Comparison of ENCODE assay signal across 15 cellular contexts in the genomic region with DNA sequence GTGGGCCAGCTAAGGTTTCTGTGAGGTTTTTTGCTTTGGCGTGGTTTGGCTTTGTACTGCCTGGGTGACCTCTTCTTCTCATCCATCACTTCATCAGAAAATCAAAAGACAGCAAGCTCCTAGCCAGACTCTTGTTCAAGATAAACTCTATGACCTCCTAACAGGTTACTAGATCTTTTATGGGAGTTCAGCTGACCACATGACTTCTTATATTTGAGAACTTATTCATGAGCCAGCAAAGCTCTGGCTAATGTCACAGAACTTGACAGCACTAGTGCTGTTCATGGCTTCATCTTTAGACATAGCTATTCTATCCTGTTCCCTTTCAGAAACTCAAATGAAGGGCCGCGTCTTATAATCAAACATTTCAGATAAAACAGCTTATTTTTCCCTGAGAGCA.
DNase-seq lines count a peak whose midpoint lies in the region; ATAC-seq, FAIRE-seq and TF ChIP-seq lines count a peak whose summit lies in the region.
"Had no signal": no experiment of that assay in that cellular context is flagged by ENCODE, and none has a peak within 500 bp of the region (broad histone marks: within the 10 kb centered on the region; RNA-seq: fewer than 3 reads in every experiment).

No MANE protein-coding gene starts in this region.

- peaks cover 53% of the 10 kb centered on the region for H3K4me1 ChIP-seq in cardiac muscle cell (ENCODE audit: low read depth)
- H3K4me1 ChIP-seq in left ventricle myocardium inferior: no peaks in the 10 kb centered on the region
- H3K4me1 ChIP-seq in H1 (replicated peaks in 1 of 4; ENCODE audit: control insufficient read depth in 3 of 4, insufficient read depth in 4 of 4, low read length in 3 of 4): peaks cover 0 to 14% (median 9%) of the 10 kb centered on the region in 4 experiments; a peak in 6 of 7 replicates
- H3K4me1 ChIP-seq in hepatocyte (ENCODE audit: insufficient read depth): no peaks in the 10 kb centered on the region

- H3K18ac ChIP-seq in H1 (ENCODE audit: extremely low read depth, low read length): no peak overlapping the region

- H3K36me3 ChIP-seq in cardiac muscle cell (no peaks in the 10 kb centered on the region), left ventricle myocardium inferior (no peaks in the 10 kb centered on the region), H1 (ENCODE audit: control insufficient read depth in 2 of 4, insufficient read depth in 4 of 4, low read length in 3 of 4) (no peaks in the 10 kb centered on the region), hepatocyte (replicated peaks; ENCODE audit: insufficient read depth, low read depth) (no peaks in the 10 kb centered on the region)
- H3K36me3 ChIP-seq: BLaER1 treated with 17β-estradiol and CSF1 and Interleukin-3, amounts not matched to agents 10 nM and 100 nM had no signal

- no peak overlapping the region for H3K4ac ChIP-seq in H1 (replicated peaks; ENCODE audit: insufficient read length, low read depth, low read length)

- H2AFZ ChIP-seq in H1 (ENCODE audit: low read length) (no peak overlapping the region), hepatocyte (no peak overlapping the region)

- WGBS in H1 (ENCODE audit: extremely low coverage in 1 of 2, insufficient coverage in 1 of 2, insufficient read length in 1 of 2, insufficient replicate concordance in 2 of 2, low coverage in 1 of 2, low lambda C conversion rate in 2 of 2, missing lambda C conversion rate in 1 of 2), 2 experiments: 84% methylated on average over 3 of the region's 3 CpGs; no CpG with 5 or more reads in 1 of the 2 experiments
- WGBS in hepatocyte (ENCODE audit: low lambda C conversion rate, missing lambda C conversion rate): 56% methylated on average over 3 of the region's 3 CpGs

- H4K5ac ChIP-seq in H1 (ENCODE audit: insufficient read length, low read depth, low read length): no peak overlapping the region

- H3K27ac ChIP-seq in cardiac muscle cell (peak overlapping the region; percentile 81), left ventricle myocardium inferior (replicated peaks) (no peak overlapping the region), H1 (ENCODE audit: low read depth, low read length) (no peak overlapping the region), hepatocyte (no peak overlapping the region)
- H3K27ac ChIP-seq: BLaER1 treated with 17β-estradiol and CSF1 and Interleukin-3, amounts not matched to agents 10 nM and 100 nM had no signal

- H3K9me3 ChIP-seq in cardiac muscle cell (ENCODE audit: low read depth): no peaks in the 10 kb centered on the region
- no peaks in the 10 kb centered on the region for H3K9me3 ChIP-seq in left ventricle myocardium inferior (replicated peaks)
- H3K9me3 ChIP-seq in H1 (ENCODE audit: insufficient read depth in 2 of 2, low read depth in 1 of 2, low read length in 1 of 2): no peaks in the 10 kb centered on the region
- no peaks in the 10 kb centered on the region for H3K9me3 ChIP-seq in hepatocyte (ENCODE audit: low read depth)
- H3K9me3 ChIP-seq: BLaER1 treated with 17β-estradiol and CSF1 and Interleukin-3, amounts not matched to agents 10 nM and 100 nM had no signal

- H3K4me2 ChIP-seq in H1 (ENCODE audit: insufficient read depth in 1 of 2, low read depth in 2 of 2, low read length in 2 of 2): no peak overlapping the region
- no peak overlapping the region for H3K4me2 ChIP-seq in hepatocyte
- H3K4me2 ChIP-seq: BLaER1 treated with 17β-estradiol and CSF1 and Interleukin-3, amounts not matched to agents 10 nM and 100 nM had no signal

- no peak for TF ChIP-seq POLR2A in H1 (IDR thresholded peaks at IDR 0.05; ENCODE audit: control extremely low read depth in 1 of 2, low read depth in 2 of 2, low read length in 2 of 2)

- H4K8ac ChIP-seq in H1 (ENCODE audit: extremely low read depth, insufficient read depth, low read length): no peak overlapping the region

- H3K79me1 ChIP-seq in H1 (ENCODE audit: low read depth, low read length): no peaks in the 10 kb centered on the region

- TF ChIP-seq CTCF in cardiac muscle cell (IDR thresholded peaks at IDR 0.05; ENCODE audit: low read depth, low read length): no peak
- no peak for TF ChIP-seq CTCF in left ventricle myocardium inferior (IDR thresholded peaks at IDR 0.05; ENCODE audit: borderline replicate concordance)
- no peak for TF ChIP-seq CTCF in H1 (IDR thresholded peaks at IDR 0.05; ENCODE audit: control extremely low read depth in 1 of 3, insufficient read depth in 1 of 3, low read depth in 1 of 3, low read length in 3 of 3)
- TF ChIP-seq CTCF in hepatocyte (IDR thresholded peaks at IDR 0.05; ENCODE audit: poor library complexity): no peak
- TF ChIP-seq CTCF in omental fat pad (IDR thresholded peaks at IDR 0.05): no peak

- H2BK15ac ChIP-seq in H1 (ENCODE audit: low read length): no peak overlapping the region

- DNase-seq in cardiac muscle cell (ENCODE audit: low read depth in 1 of 2, low spot score in 1 of 2) (peak in 1 of 2 donors; percentile 87), left ventricle myocardium inferior (no peak), H1 (ENCODE audit: low read depth in 1 of 2, low spot score in 2 of 2) (no peak), hepatocyte (ENCODE audit: low spot score) (peak; percentile 11), omental fat pad (ENCODE audit: low spot score) (no peak), SW480 (ENCODE audit: low spot score) (no peak), midbrain (lab: John Stamatoyannopoulos, UW) (no peak)
- DNase-seq: ACHN; CD4-positive, CD25-positive, alpha-beta regulatory T cell; DMS53; GF-D8 had no signal

- no peak overlapping the region for H2AK5ac ChIP-seq in H1 (ENCODE audit: low read depth, low read length)

- H3K79me2 ChIP-seq in H1 (ENCODE audit: control insufficient read depth in 1 of 2, insufficient read depth in 2 of 2, low read length in 2 of 2) (no peaks in the 10 kb centered on the region), hepatocyte (no peaks in the 10 kb centered on the region)

- H4K91ac ChIP-seq in H1 (replicated peaks; ENCODE audit: insufficient read length, low read length): no peak overlapping the region

- intact Hi-C loops in left ventricle myocardium inferior (cut with micrococcal nuclease): no loop called here

- TF ChIP-seq EP300 in H1 (IDR thresholded peaks at IDR 0.05; ENCODE audit: borderline replicate concordance in 1 of 2, low read depth in 2 of 2, low read length in 2 of 2): no peak

- H3K14ac ChIP-seq in H1 (ENCODE audit: insufficient read length): no peak overlapping the region

- CTCF ChIA-PET in H1 (lab: Charles Lee; ENCODE audit: partially characterized antibody): interaction anchor here (0.5 to 6.8 kb wide), 8 partner anchors 10 to 411 kb away, joined by 3 to 64 read pairs (median 12); no protein-coding TSS in a partner anchor

- no peak overlapping the region for H3K4me3 ChIP-seq in cardiac muscle cell
- H3K4me3 ChIP-seq in left ventricle myocardium inferior: no peak overlapping the region
- H3K4me3 ChIP-seq in H1 (ENCODE audit: extremely low read depth in 1 of 4, insufficient read depth in 2 of 4, low read depth in 3 of 4, low read length in 4 of 4): no peak overlapping the region
- no peak overlapping the region for H3K4me3 ChIP-seq in hepatocyte
- H3K4me3 ChIP-seq: BLaER1 treated with 17β-estradiol and CSF1 and Interleukin-3, amounts not matched to agents 10 nM and 100 nM had no signal

- POLR2A ChIA-PET in H1 (lab: Charles Lee; ENCODE audit: partially characterized antibody): interaction anchor here (1.6 kb wide), 1 partner anchor 32 kb away, joined by 4 read pairs; no protein-coding TSS in a partner anchor

- H3K23ac ChIP-seq in H1 (ENCODE audit: insufficient read length): no peak overlapping the region

- ATAC-seq in omental fat pad (ENCODE audit: low FRiP score): no peak
- ATAC-seq: HCT116 had no signal

- H2BK120ac ChIP-seq in H1 (replicated peaks; ENCODE audit: low read depth, low read length): peak overlapping the region; percentile 50

- H3K9ac ChIP-seq in H1 (replicated peaks in 1 of 4; ENCODE audit: extremely low read depth in 1 of 4, low read depth in 3 of 4, low read length in 3 of 4): no peak overlapping the region
- H3K9ac ChIP-seq: BLaER1 treated with 17β-estradiol and CSF1 and Interleukin-3, amounts not matched to agents 10 nM and 100 nM had no signal

- H3K23me2 ChIP-seq in H1 (ENCODE audit: low read depth, low read length): no peaks in the 10 kb centered on the region

- H2BK5ac ChIP-seq in H1 (ENCODE audit: low read depth, low read length): no peak overlapping the region

- H3K56ac ChIP-seq in H1 (replicated peaks; ENCODE audit: insufficient read length, low read depth, low read length): no peak overlapping the region

- H4K20me1 ChIP-seq in H1 (replicated peaks in 1 of 2; ENCODE audit: control insufficient read depth in 1 of 2, insufficient read depth in 2 of 2, low read length in 2 of 2): no peaks in the 10 kb centered on the region
- H4K20me1 ChIP-seq in hepatocyte (ENCODE audit: insufficient read depth, poor library complexity, severe bottlenecking): no peaks in the 10 kb centered on the region
- H4K20me1 ChIP-seq: BLaER1 treated with 17β-estradiol and CSF1 and Interleukin-3, amounts not matched to agents 10 nM and 100 nM had no signal

- no peak for TF ChIP-seq RAD21 in H1 (IDR thresholded peaks at IDR 0.05 in 1 of 2, conservative IDR thresholded peaks at IDR 0.05 in 1 of 2; ENCODE audit: low read depth in 2 of 2, low read length in 2 of 2)

- H2BK20ac ChIP-seq in H1 (ENCODE audit: low read length): peak overlapping the region; percentile 52; the same call in 1 of the 2 replicates

- FAIRE-seq in H1 (lab: Jason Lieb, UNC): peak; percentile 62
- FAIRE-seq: GM19239, H54 had no signal

- no peak overlapping the region for H2BK12ac ChIP-seq in H1 (ENCODE audit: low read depth, low read length)

- no peaks in the 10 kb centered on the region for H3K9me2 ChIP-seq in hepatocyte (replicated peaks; ENCODE audit: insufficient read depth)

- H3K27me3 ChIP-seq in cardiac muscle cell (no peaks in the 10 kb centered on the region), left ventricle myocardium inferior (ENCODE audit: low read depth) (no peaks in the 10 kb centered on the region), H1 (replicated peaks in 1 of 4; ENCODE audit: control insufficient read depth in 3 of 4, extremely low read depth in 1 of 4, insufficient read depth in 3 of 4, low read length in 3 of 4) (no peaks in the 10 kb centered on the region), hepatocyte (no peaks in the 10 kb centered on the region)
- H3K27me3 ChIP-seq: BLaER1 treated with 17β-estradiol and CSF1 and Interleukin-3, amounts not matched to agents 10 nM and 100 nM had no signal

TF ChIP-seq in H1, 55 proteins besides CTCF, POLR2A, EP300 and RAD21 (continues in another document):
- no peak for TF ChIP-seq CTBP2 (IDR thresholded peaks at IDR 0.05; ENCODE audit: borderline replicate concordance, insufficient read depth, insufficient read length, low read length)
- no peak for TF ChIP-seq NANOG (IDR thresholded peaks at IDR 0.05; ENCODE audit: insufficient read depth, low read depth, low read length, poor library complexity, severe bottlenecking)
- no peak for TF ChIP-seq SIX5 (IDR thresholded peaks at IDR 0.05; ENCODE audit: low read depth, low read length)
- TF ChIP-seq, protein P1, sequence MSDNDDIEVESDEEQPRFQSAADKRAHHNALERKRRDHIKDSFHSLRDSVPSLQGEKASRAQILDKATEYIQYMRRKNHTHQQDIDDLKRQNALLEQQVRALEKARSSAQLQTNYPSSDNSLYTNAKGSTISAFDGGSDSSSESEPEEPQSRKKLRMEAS (IDR thresholded peaks at IDR 0.05): no peak
- no peak for TF ChIP-seq RNF2 (IDR thresholded peaks at IDR 0.05; ENCODE audit: borderline replicate concordance, low read depth, low read length, missing control alignments, poor library complexity, severe bottlenecking)
